Comparison of ENCODE assay signal across 15 cellular contexts in the genomic region with DNA sequence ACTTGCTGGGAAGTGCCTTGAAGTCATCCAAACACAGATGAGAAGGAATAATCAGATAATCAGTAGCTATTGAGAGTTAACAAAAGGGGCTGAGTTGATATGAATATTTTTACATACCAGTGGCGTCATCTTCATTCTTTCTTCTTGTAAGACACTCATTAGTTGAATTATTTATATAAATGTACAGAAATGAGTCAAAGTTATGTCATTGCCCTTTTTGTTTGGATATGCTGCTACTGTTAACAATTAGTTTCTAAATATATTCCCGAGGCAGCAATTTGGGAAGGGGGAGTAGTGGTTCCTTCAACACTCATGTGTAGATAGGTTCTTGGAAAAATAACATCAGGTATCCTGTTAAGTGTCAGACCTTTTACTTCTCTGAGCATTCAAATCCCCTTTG.
DNase-seq lines count a peak whose midpoint lies in the region; ATAC-seq, FAIRE-seq and TF ChIP-seq lines count a peak whose summit lies in the region.
"Had no signal": no experiment of that assay in that cellular context is flagged by ENCODE, and none has a peak within 500 bp of the region (broad histone marks: within the 10 kb centered on the region; RNA-seq: fewer than 3 reads in every experiment).

No MANE protein-coding gene starts in this region.

- no peaks in the 10 kb centered on the region for H3K36me3 Mint-ChIP-seq in Calu3 (ENCODE audit: insufficient read depth, unreplicated experiment)
- no peaks in the 10 kb centered on the region for H3K36me3 Mint-ChIP-seq in stimulated activated naive B cell treated with anti-CD40 and anti-IgM and Interleukin-4, amounts not matched to agents 10 μg/mL and 1 μg/mL and 100 μg/mL, for 72 hours
- H3K36me3 Mint-ChIP-seq: naive thymus-derived CD4-positive, alpha-beta T cell had no signal

- CTCF ChIA-PET in Calu3 (lab: Charles Lee): no interaction called here

- no peak overlapping the region for H3K4me3 Mint-ChIP-seq in Calu3 (ENCODE audit: low read depth, unreplicated experiment)
- no peak overlapping the region for H3K4me3 Mint-ChIP-seq in stimulated activated naive B cell treated with anti-CD40 and anti-IgM and Interleukin-4, amounts not matched to agents 10 μg/mL and 1 μg/mL and 100 μg/mL, for 72 hours
- H3K4me3 Mint-ChIP-seq: activated CD4-positive, alpha-beta T cell treated with anti-CD3 and anti-CD28 coated beads, Interleukin-2, amount 10 ng/mL, durations not matched to agents 7 days and 5 days; GM23338; naive thymus-derived CD4-positive, alpha-beta T cell had no signal

- TF ChIP-seq POLR2A in Peyer's patch (IDR thresholded peaks at IDR 0.05): no peak

- H3K27ac ChIP-seq in Peyer's patch: peak overlapping the region in 3 of 4 donors; percentile 61 to 78 (median 65)
- H3K27ac ChIP-seq: vagina had no signal

- no peak overlapping the region for H3K27ac Mint-ChIP-seq in Calu3 (ENCODE audit: unreplicated experiment)
- no peak overlapping the region for H3K27ac Mint-ChIP-seq in stimulated activated naive B cell treated with anti-CD40 and anti-IgM and Interleukin-4, amounts not matched to agents 10 μg/mL and 1 μg/mL and 100 μg/mL, for 72 hours
- H3K27ac Mint-ChIP-seq: activated CD4-positive, alpha-beta T cell treated with anti-CD3 and anti-CD28 coated beads, Interleukin-2, amount 10 ng/mL, durations not matched to agents 7 days and 5 days; activated T-helper 2 cell treated with anti-CD3 and anti-CD28 coated beads, Interferon-gamma antibody, Interleukin-2, Interleukin-4, amounts not matched to agents 10 μg/mL and 5 μg/mL and 100 μg/mL, durations not matched to agents 14 hours and 24 hours and 36 hours; GM23338; naive thymus-derived CD4-positive, alpha-beta T cell had no signal

- FAIRE-seq in RCC 7860 (lab: Jason Lieb, UNC): no peak

- peak; percentile 45 for DNase-seq in A172 (ENCODE audit: low spot score)
- DNase-seq in Peyer's patch: no peak
- DNase-seq in epithelial cell of esophagus (ENCODE audit: low read depth): peak; percentile 56
- peak; percentile 52 for DNase-seq in non-pigmented ciliary epithelial cell (ENCODE audit: low read depth)
- no peak for DNase-seq in NCI-H2029 treated with DMSO at 0.1 percent for 48 hours (lab: John Stamatoyannopoulos, UW)
- DNase-seq in Calu3: no peak
- DNase-seq in RCC 7860 (ENCODE audit: low spot score): no peak
- DNase-seq in stimulated activated naive B cell treated with anti-CD40 and anti-IgM and Interleukin-4, amounts not matched to agents 10 μg/mL and 1 μg/mL and 100 μg/mL, for 72 hours: no peak
- DNase-seq: activated CD4-positive, alpha-beta T cell treated with anti-CD3 and anti-CD28 coated beads, Interleukin-2, amount 10 ng/mL, durations not matched to agents 7 days and 5 days; naive thymus-derived CD4-positive, alpha-beta T cell; NCI-H2107; NK-92 treated with Interleukin-12 subunit alpha and Interleukin-12 subunit beta, amount 100 ng/mL, for 24 hours had no signal

- H3K36me3 ChIP-seq in Peyer's patch: no peaks in the 10 kb centered on the region
- H3K36me3 ChIP-seq: vagina had no signal

- no peaks in the 10 kb centered on the region for H3K4me1 ChIP-seq in Peyer's patch

- no TSS peak for BruUV-seq in Calu3 (replicated peaks; lab: Mats Ljungman, UMichigan)

- no peaks in the 10 kb centered on the region for H3K9me3 ChIP-seq in Peyer's patch
- H3K9me3 ChIP-seq: vagina had no signal

- H3K4me3 ChIP-seq in Peyer's patch (no peak overlapping the region), epithelial cell of esophagus (ENCODE audit: low read length) (no peak overlapping the region)
- H3K4me3 ChIP-seq: GM23338, vagina had no signal

- H3K27me3 ChIP-seq in Peyer's patch: no peaks in the 10 kb centered on the region
- H3K27me3 ChIP-seq: vagina had no signal

- TF ChIP-seq CTCF in Peyer's patch (IDR thresholded peaks at IDR 0.05) (no peak), epithelial cell of esophagus (IDR thresholded peaks at IDR 0.05; ENCODE audit: insufficient read depth, low read depth, low read length, missing control alignments) (no peak), Calu3 (IDR thresholded peaks at IDR 0.05; ENCODE audit: unreplicated experiment) (no peak)

- H3K9me3 Mint-ChIP-seq in Calu3 (ENCODE audit: low read depth, unreplicated experiment): no peaks in the 10 kb centered on the region
- H3K9me3 Mint-ChIP-seq in stimulated activated naive B cell treated with anti-CD40 and anti-IgM and Interleukin-4, amounts not matched to agents 10 μg/mL and 1 μg/mL and 100 μg/mL, for 72 hours: peaks cover 0 to 2% of the 10 kb centered on the region in 2 donors
- H3K9me3 Mint-ChIP-seq: activated CD4-positive, alpha-beta T cell treated with anti-CD3 and anti-CD28 coated beads, Interleukin-2, amount 10 ng/mL, durations not matched to agents 7 days and 5 days; activated T-helper 2 cell treated with anti-CD3 and anti-CD28 coated beads, Interferon-gamma antibody, Interleukin-2, Interleukin-4, amounts not matched to agents 10 μg/mL and 5 μg/mL and 100 μg/mL, durations not matched to agents 14 hours and 24 hours and 36 hours; GM23338 had no signal

- ATAC-seq in stimulated activated naive B cell treated with anti-CD40 and anti-IgM and Interleukin-4, amounts not matched to agents 10 μg/mL and 1 μg/mL and 100 μg/mL, for 72 hours (replicated peaks): no peak
- ATAC-seq: GM23338; naive thymus-derived CD4-positive, alpha-beta T cell had no signal

- H3K27me3 Mint-ChIP-seq in Calu3 (ENCODE audit: unreplicated experiment): no peaks in the 10 kb centered on the region
- H3K27me3 Mint-ChIP-seq in stimulated activated naive B cell treated with anti-CD40 and anti-IgM and Interleukin-4, amounts not matched to agents 10 μg/mL and 1 μg/mL and 100 μg/mL, for 72 hours: no peaks in the 10 kb centered on the region
- H3K27me3 Mint-ChIP-seq: activated CD4-positive, alpha-beta T cell treated with anti-CD3 and anti-CD28 coated beads, Interleukin-2, amount 10 ng/mL, durations not matched to agents 7 days and 5 days had no signal

- H3K4me1 Mint-ChIP-seq in Calu3 (ENCODE audit: low read depth, unreplicated experiment): no peaks in the 10 kb centered on the region
- H3K4me1 Mint-ChIP-seq in stimulated activated naive B cell treated with anti-CD40 and anti-IgM and Interleukin-4, amounts not matched to agents 10 μg/mL and 1 μg/mL and 100 μg/mL, for 72 hours: no peaks in the 10 kb centered on the region
- H3K4me1 Mint-ChIP-seq: activated CD4-positive, alpha-beta T cell treated with anti-CD3 and anti-CD28 coated beads, Interleukin-2, amount 10 ng/mL, durations not matched to agents 7 days and 5 days; naive thymus-derived CD4-positive, alpha-beta T cell had no signal

- intact Hi-C loops in Calu3 (cut with micrococcal nuclease; ENCODE audit: unreplicated experiment): no loop called here

Comparison
In these comparisons a context has a peak if more than half of its experiments do, and no peak if none do; other contexts are left out.
1. DNase-seq: peak in A172 (single experiment), epithelial cell of esophagus (single experiment) and non-pigmented ciliary epithelial cell (single experiment); none in Peyer's patch (0 of 3), NCI-H2029 treated with DMSO at 0.1 percent for 48 hours (single experiment), Calu3 (single experiment), RCC 7860 (single experiment) and stimulated activated naive B cell treated with anti-CD40 and anti-IgM and Interleukin-4, amounts not matched to agents 10 μg/mL and 1 μg/mL and 100 μg/mL, for 72 hours (single experiment).